Comparison of ENCODE assay signal across 8 cellular contexts in the genomic region with DNA sequence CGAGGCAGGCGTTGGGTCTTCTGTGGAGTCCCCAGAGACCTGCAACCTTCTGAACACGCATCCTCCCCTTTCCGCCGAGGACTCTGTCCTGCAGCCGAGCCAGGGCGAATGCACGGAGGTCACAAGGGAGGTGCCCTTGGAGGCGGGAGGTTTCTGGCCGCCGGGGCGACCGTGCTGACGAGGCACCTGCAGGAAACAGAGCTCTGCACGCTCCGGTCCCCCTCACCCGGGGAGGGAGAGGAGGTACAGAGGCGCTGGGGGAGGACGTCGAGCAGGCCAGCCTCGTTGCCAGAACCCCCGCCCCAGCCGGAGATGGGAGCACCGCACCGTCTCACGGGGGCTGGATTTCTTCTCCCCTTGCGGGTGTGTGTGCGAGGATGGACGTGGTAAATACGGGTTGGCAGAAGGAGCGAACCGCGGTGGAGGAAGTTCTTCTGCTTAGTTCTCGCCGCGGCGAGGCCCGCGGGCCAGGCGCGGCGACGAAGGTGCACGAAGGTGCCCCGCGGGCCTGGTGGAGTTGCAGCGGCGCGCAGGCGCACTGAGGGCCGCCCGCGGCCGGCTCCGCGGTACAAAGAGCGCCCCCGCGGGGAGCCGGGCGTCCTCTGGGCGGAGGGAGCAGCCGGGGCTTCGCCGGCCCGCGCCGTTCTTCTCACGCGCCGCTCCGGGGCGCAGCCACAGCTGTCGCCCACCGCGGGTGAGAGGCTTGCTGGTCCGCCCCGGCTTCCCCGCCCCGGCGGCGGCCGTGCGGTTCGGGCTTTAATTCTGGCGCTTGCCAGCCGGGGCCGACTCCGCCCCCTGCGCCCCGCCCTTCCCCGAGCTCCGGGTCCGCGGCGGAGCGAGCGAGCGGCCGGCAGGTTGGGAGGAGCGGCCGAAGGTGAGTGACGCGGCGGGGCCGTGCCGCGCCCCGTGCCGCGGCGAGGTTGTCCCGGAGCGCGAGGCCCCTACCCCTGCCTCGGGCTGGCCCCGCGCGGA. TPM values are rescaled to one million over a fixed set of nuclear protein-coding genes. Genes with fewer than 3 reads are reported as not detected.
DNase-seq lines count a peak whose midpoint lies in the region; ATAC-seq and TF ChIP-seq lines count a peak whose summit lies in the region.

A gene (plus strand): TSS at position 815 of the 972 bp plus-strand sequence.

- H3K4me3 Mint-ChIP-seq in endothelial cell (ENCODE audit: unreplicated experiment) (peak within 1 kb of the TSS; percentile 92), mesothelial cell of epicardium (peak within 1 kb of the TSS; percentile 87)

- no peaks in the 10 kb centered on the region for H3K36me3 Mint-ChIP-seq in endothelial cell (ENCODE audit: low read depth, unreplicated experiment)
- peaks cover 13% of the 10 kb centered on the region for H3K36me3 Mint-ChIP-seq in mesothelial cell of epicardium

- no peaks in the 10 kb centered on the region for H3K9me3 ChIP-seq in BE2C

- peaks cover 30% of the 10 kb centered on the region for H3K27me3 ChIP-seq in BE2C

- peaks cover 7% of the 10 kb centered on the region for H3K27me3 Mint-ChIP-seq in endothelial cell (ENCODE audit: unreplicated experiment)
- H3K27me3 Mint-ChIP-seq in mesothelial cell of epicardium (ENCODE audit: low read depth), result peaks cover 12% of the 10 kb centered on the region

- H3K4me1 ChIP-seq in BE2C, result no peaks in the 10 kb centered on the region

- ATAC-seq in GM19023 (IDR thresholded peaks at IDR 0.05; ENCODE audit: unreplicated experiment), result peak; percentile 83
- ATAC-seq in HG03196 (IDR thresholded peaks at IDR 0.05; ENCODE audit: unreplicated experiment), result peak; percentile 87

- peaks cover 6% of the 10 kb centered on the region for H3K4me1 Mint-ChIP-seq in endothelial cell (ENCODE audit: unreplicated experiment)
- peaks cover 21% of the 10 kb centered on the region for H3K4me1 Mint-ChIP-seq in mesothelial cell of epicardium

- H3K9me3 Mint-ChIP-seq in endothelial cell (ENCODE audit: unreplicated experiment), result no peaks in the 10 kb centered on the region
- H3K9me3 Mint-ChIP-seq in mesothelial cell of epicardium, result peaks cover 13% of the 10 kb centered on the region

- TF ChIP-seq CTCF in BE2C (IDR thresholded peaks at IDR 0.05; ENCODE audit: low read depth, low read length) (no peak), endothelial cell (IDR thresholded peaks at IDR 0.05; ENCODE audit: unreplicated experiment) (no peak), mesothelial cell of epicardium (IDR thresholded peaks at IDR 0.05; ENCODE audit: unreplicated experiment) (no peak)

- DNase-seq in BE2C (peak; percentile 58), NCI-H82 (lab: John Stamatoyannopoulos, UW) (peak; percentile 87), endothelial cell (ENCODE audit: low spot score) (peak; percentile 76), mesothelial cell of epicardium (ENCODE audit: low spot score in 2 of 2, unreplicated experiment in 2 of 2) (peak; percentile 64 to 82)
- peak; percentile 74 for DNase-seq in activated CD8-positive, alpha-beta memory T cell treated with anti-CD3 and anti-CD28 coated beads, Interleukin-2, amount 50 U/mL, for 4 hours
- peak; percentile 19 to 53 for DNase-seq in stimulated activated CD8-positive, alpha-beta memory T cell treated with anti-CD3 and anti-CD28 coated beads, Interleukin-15, amount 100 ng/mL, for 4 hours (ENCODE audit: low read depth in 2 of 2)

- no peaks in the 10 kb centered on the region for H3K36me3 ChIP-seq in BE2C

- H3K4me3 ChIP-seq in BE2C (ENCODE audit: low read depth, low read length), result peak within 1 kb of the TSS; percentile 23

- H3K27ac Mint-ChIP-seq in endothelial cell (ENCODE audit: unreplicated experiment) (no peak within 1 kb of the TSS), mesothelial cell of epicardium (peak within 1 kb of the TSS; percentile 91)

RNA-seq across cellular contexts. Expression of the gene that starts here (rescaled TPM):
- 0.12 TPM for polyA plus RNA-seq in BE2C (2012; ENCODE audit: insufficient read depth, insufficient read length, low read depth)
- total RNA-seq in endothelial cell (ENCODE audit: unreplicated experiment) (18.4 TPM), mesothelial cell of epicardium (54.7 to 59.1 TPM (median 58.3 TPM) in 3 replicates)

Comparison
In these comparisons a context has a peak if more than half of its experiments do, and no peak if none do; other contexts are left out.
1. Peak in every context shown above with its lines: DNase-seq, ATAC-seq and H3K4me3 ChIP-seq.
2. DNase-seq: peak in every context shown above with its lines; median percentile 87 in NCI-H82; 76 in endothelial cell; 74 in activated CD8-positive, alpha-beta memory T cell treated with anti-CD3 and anti-CD28 coated beads, Interleukin-2, amount 50 U/mL, for 4 hours; 73 in mesothelial cell of epicardium; 58 in BE2C; 36 in stimulated activated CD8-positive, alpha-beta memory T cell treated with anti-CD3 and anti-CD28 coated beads, Interleukin-15, amount 100 ng/mL, for 4 hours.